In the genomic region with DNA sequence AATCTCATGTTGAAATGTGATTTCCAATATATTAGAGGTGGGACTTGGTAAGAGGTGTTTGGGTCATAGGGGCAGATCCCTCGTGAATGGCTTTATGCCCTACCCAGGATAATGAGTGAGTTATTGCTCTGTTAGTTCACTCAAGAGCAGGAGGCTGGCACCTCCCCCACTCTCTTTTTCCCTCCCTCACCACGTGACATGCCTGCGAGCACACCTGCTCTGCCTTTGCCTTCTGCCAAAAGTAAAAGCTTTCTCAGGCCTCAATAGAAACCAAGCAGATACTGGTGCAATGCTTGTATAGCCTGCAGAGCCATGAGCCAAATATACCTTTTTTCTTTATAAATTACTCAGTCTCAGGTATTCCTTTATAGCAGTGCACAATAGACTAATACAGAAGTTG, we compare ENCODE assay signal across 23 cellular contexts.
DNase-seq lines count a peak whose midpoint lies in the region; ATAC-seq and TF ChIP-seq lines count a peak whose summit lies in the region.
"Had no signal": no experiment of that assay in that cellular context is flagged by ENCODE, and none has a peak within 500 bp of the region (broad histone marks: within the 10 kb centered on the region; RNA-seq: fewer than 3 reads in every experiment).

No MANE protein-coding gene starts in this region.

- ATAC-seq in GM19468 (IDR thresholded peaks at IDR 0.05; ENCODE audit: extremely low read depth, unreplicated experiment) = peak; percentile 46
- ATAC-seq: activated CD4-positive, alpha-beta T cell treated with anti-CD3 and anti-CD28 coated beads for 36 hours; CD8-positive, alpha-beta T cell; heart left ventricle; T-helper 17 cell; upper lobe of right lung had no signal

- no peak overlapping the region for H3K27ac Mint-ChIP-seq in glutamatergic neuron (ENCODE audit: unreplicated experiment)
- no peak overlapping the region for H3K27ac Mint-ChIP-seq in CD14-positive monocyte
- H3K27ac Mint-ChIP-seq: activated CD4-positive, alpha-beta T cell treated with anti-CD3 and anti-CD28 coated beads for 36 hours; activated T-cell treated with anti-CD3 and anti-CD28 coated beads, Interleukin-2, amount 50 U/mL, for 24 hours; brain; CD8-positive, alpha-beta T cell; T-helper 17 cell had no signal

- no peaks in the 10 kb centered on the region for H3K9me3 Mint-ChIP-seq in glutamatergic neuron (ENCODE audit: unreplicated experiment)
- peaks cover 0 to 2% (median 0%) of the 10 kb centered on the region in 7 donors for H3K9me3 Mint-ChIP-seq in CD14-positive monocyte
- H3K9me3 Mint-ChIP-seq: activated T-cell treated with anti-CD3 and anti-CD28 coated beads, Interleukin-2, amount 50 U/mL, for 24 hours; CD8-positive, alpha-beta T cell had no signal

- peak; percentile 31 for DNase-seq in NCI-H1436 (lab: John Stamatoyannopoulos, UW)
- DNase-seq in NCI-H1436 treated with DMSO at 0.1 percent for 48 hours (lab: John Stamatoyannopoulos, UW) = no peak
- peak; percentile 30 for DNase-seq in NCI-H510A (lab: John Stamatoyannopoulos, UW)
- DNase-seq in glutamatergic neuron = peak; percentile 21
- DNase-seq in stimulated activated CD4-positive, alpha-beta T cell treated with anti-CD3 and anti-CD28 coated beads, Interleukin-4, amount 100 ng/mL, for 1 hour = no peak
- no peak for DNase-seq in CD14-positive monocyte (ENCODE audit: low spot score)
- DNase-seq in NCI-H524 treated with DMSO at 0.1 percent for 48 hours (lab: John Stamatoyannopoulos, UW) = no peak
- DNase-seq: activated CD4-positive, alpha-beta T cell treated with anti-CD3 and anti-CD28 coated beads for 36 hours; activated naive CD4-positive, alpha-beta T cell; activated T-cell treated with anti-CD3 and anti-CD28 coated beads, Interleukin-2, amount 50 U/mL, for 24 hours; CD8-positive, alpha-beta T cell; DND-41; erythroblast; heart left ventricle; NCI-H1048; NCI-H226; SK-N-SH; stimulated activated CD4-positive, alpha-beta T cell treated with anti-CD3 and anti-CD28 coated beads, Interleukin-1b, Interleukin-23, amount 100 ng/mL, for 48 hours; substantia nigra; T-helper 17 cell; upper lobe of right lung had no signal

- H3K4me1 Mint-ChIP-seq in glutamatergic neuron (ENCODE audit: low read depth, unreplicated experiment) (peaks cover 4% of the 10 kb centered on the region), CD14-positive monocyte (no peaks in the 10 kb centered on the region)
- H3K4me1 Mint-ChIP-seq: activated CD4-positive, alpha-beta T cell treated with anti-CD3 and anti-CD28 coated beads for 36 hours; brain; T-helper 17 cell had no signal

- no peaks in the 10 kb centered on the region for H3K36me3 Mint-ChIP-seq in glutamatergic neuron (ENCODE audit: unreplicated experiment)
- H3K36me3 Mint-ChIP-seq in CD14-positive monocyte = no peaks in the 10 kb centered on the region
- H3K36me3 Mint-ChIP-seq: brain; CD8-positive, alpha-beta T cell had no signal

- intact Hi-C loops in CD14-positive monocyte (cut with micrococcal nuclease) = no loop called here

- TF ChIP-seq CTCF in glutamatergic neuron (IDR thresholded peaks at IDR 0.05; ENCODE audit: partially characterized antibody, unreplicated experiment) (no peak), CD14-positive monocyte (IDR thresholded peaks at IDR 0.05) (no peak)

- H3K4me3 Mint-ChIP-seq in glutamatergic neuron (ENCODE audit: unreplicated experiment) (no peak overlapping the region), CD14-positive monocyte (no peak overlapping the region)
- H3K4me3 Mint-ChIP-seq: activated CD4-positive, alpha-beta T cell treated with anti-CD3 and anti-CD28 coated beads for 36 hours; activated T-cell treated with anti-CD3 and anti-CD28 coated beads, Interleukin-2, amount 50 U/mL, for 24 hours; brain; CD8-positive, alpha-beta T cell; T-helper 17 cell had no signal

- H3K27me3 Mint-ChIP-seq in glutamatergic neuron (ENCODE audit: unreplicated experiment) = peaks cover 1% of the 10 kb centered on the region
- peaks cover 0 to 2% (median 0%) of the 10 kb centered on the region in 3 donors for H3K27me3 Mint-ChIP-seq in CD14-positive monocyte (ENCODE audit: low read depth in 3 of 3)
- H3K27me3 Mint-ChIP-seq: activated T-cell treated with anti-CD3 and anti-CD28 coated beads, Interleukin-2, amount 50 U/mL, for 24 hours; brain had no signal

Comparison
In these comparisons a context has a peak if more than half of its experiments do, and no peak if none do; other contexts are left out.
1. DNase-seq: peak in NCI-H1436 (single experiment), NCI-H510A (single experiment) and glutamatergic neuron (single experiment); none in NCI-H1436 treated with DMSO at 0.1 percent for 48 hours (single experiment), stimulated activated CD4-positive, alpha-beta T cell treated with anti-CD3 and anti-CD28 coated beads, Interleukin-4, amount 100 ng/mL, for 1 hour (single experiment), CD14-positive monocyte (single experiment) and NCI-H524 treated with DMSO at 0.1 percent for 48 hours (single experiment).